Comparison of ENCODE assay signal across 10 cellular contexts in the genomic region with DNA sequence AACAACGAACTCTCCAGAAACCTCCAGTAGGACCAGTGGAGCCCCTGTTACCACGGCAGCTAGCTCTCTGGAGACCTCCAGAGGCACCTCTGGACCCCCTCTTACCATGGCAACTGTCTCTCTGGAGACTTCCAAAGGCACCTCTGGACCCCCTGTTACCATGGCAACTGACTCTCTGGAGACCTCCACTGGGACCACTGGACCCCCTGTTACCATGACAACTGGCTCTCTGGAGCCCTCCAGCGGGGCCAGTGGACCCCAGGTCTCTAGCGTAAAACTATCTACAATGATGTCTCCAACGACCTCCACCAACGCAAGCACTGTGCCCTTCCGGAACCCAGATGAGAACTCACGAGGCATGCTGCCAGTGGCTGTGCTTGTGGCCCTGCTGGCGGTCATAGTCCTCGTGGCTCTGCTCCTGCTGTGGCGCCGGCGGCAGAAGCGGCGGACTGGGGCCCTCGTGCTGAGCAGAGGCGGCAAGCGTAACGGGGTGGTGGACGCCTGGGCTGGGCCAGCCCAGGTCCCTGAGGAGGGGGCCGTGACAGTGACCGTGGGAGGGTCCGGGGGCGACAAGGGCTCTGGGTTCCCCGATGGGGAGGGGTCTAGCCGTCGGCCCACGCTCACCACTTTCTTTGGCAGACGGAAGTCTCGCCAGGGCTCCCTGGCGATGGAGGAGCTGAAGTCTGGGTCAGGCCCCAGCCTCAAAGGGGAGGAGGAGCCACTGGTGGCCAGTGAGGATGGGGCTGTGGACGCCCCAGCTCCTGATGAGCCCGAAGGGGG. TPM values are rescaled to one million over a fixed set of nuclear protein-coding genes. Genes with fewer than 3 reads are reported as not detected.
DNase-seq lines count a peak whose midpoint lies in the region; ATAC-seq and TF ChIP-seq lines count a peak whose summit lies in the region.
"Had no signal": no experiment of that assay in that cellular context is flagged by ENCODE, and none has a peak within 500 bp of the region (broad histone marks: within the 10 kb centered on the region; RNA-seq: fewer than 3 reads in every experiment).

No MANE protein-coding gene starts in this region.

- peak overlapping the region; percentile 94 to 100 (median 97) for H3K27ac Mint-ChIP-seq in CD4-positive, alpha-beta memory T cell
- H3K27ac Mint-ChIP-seq in activated naive CD4-positive, alpha-beta T cell treated with anti-CD3 and anti-CD28 coated beads, Interleukin-2, amount 50 U/mL, for 24 hours: peak overlapping the region; percentile 94
- H3K27ac Mint-ChIP-seq in nephron progenitor cell: peak overlapping the region; percentile 77

- H3K27me3 ChIP-seq in CD4-positive, alpha-beta memory T cell (ENCODE audit: insufficient read depth, low read length): no peaks in the 10 kb centered on the region
- H3K27me3 ChIP-seq in OCI-LY1 (ENCODE audit: insufficient read depth, low read length): no peaks in the 10 kb centered on the region

- peak overlapping the region; percentile 78 to 95 for H3K4me3 ChIP-seq in CD4-positive, alpha-beta memory T cell (ENCODE audit: low read length in 2 of 2)
- H3K4me3 ChIP-seq in OCI-LY1 (ENCODE audit: low read depth, low read length, poor library complexity, severe bottlenecking): peak overlapping the region; percentile 83

- H3F3A ChIP-seq in OCI-LY1 (ENCODE audit: insufficient read depth, low read length): peaks cover 10% of the 10 kb centered on the region; the same call in 1 of the 2 replicates

- peak overlapping the region; percentile 90 for H3K9ac ChIP-seq in OCI-LY1 (ENCODE audit: low read length)

- peaks cover 32% of the 10 kb centered on the region for H3K79me2 ChIP-seq in OCI-LY1 (ENCODE audit: insufficient read depth, low read length)

- no peaks in the 10 kb centered on the region for H3K9me2 ChIP-seq in OCI-LY1 (ENCODE audit: low read depth, low read length)

- peaks cover 35 to 91% (median 55%) of the 10 kb centered on the region in 4 donors for H3K4me1 Mint-ChIP-seq in CD4-positive, alpha-beta memory T cell
- peaks cover 86% of the 10 kb centered on the region for H3K4me1 Mint-ChIP-seq in activated naive CD4-positive, alpha-beta T cell treated with anti-CD3 and anti-CD28 coated beads, Interleukin-2, amount 50 U/mL, for 24 hours
- H3K4me1 Mint-ChIP-seq in nephron progenitor cell: peaks cover 61% of the 10 kb centered on the region

- peaks cover 26 to 44% of the 10 kb centered on the region in 2 donors for H3K36me3 Mint-ChIP-seq in CD4-positive, alpha-beta memory T cell
- peaks cover 1% of the 10 kb centered on the region for H3K36me3 Mint-ChIP-seq in activated naive CD4-positive, alpha-beta T cell treated with anti-CD3 and anti-CD28 coated beads, Interleukin-2, amount 50 U/mL, for 24 hours
- no peaks in the 10 kb centered on the region for H3K36me3 Mint-ChIP-seq in nephron progenitor cell (ENCODE audit: low read depth)

- H2AFZ ChIP-seq in OCI-LY1 (ENCODE audit: low read length): no peak overlapping the region

- intact Hi-C loops in CD4-positive, alpha-beta memory T cell (cut with micrococcal nuclease): loop anchor here (2.0 kb wide), 1 partner anchor 14 kb away; the partner anchor contains the start of gene QPRT
- intact Hi-C loops in posterior cingulate gyrus (cut with DNase I): no loop called here

- peaks cover 0 to 5% (median 0%) of the 10 kb centered on the region in 8 donors for H3K9me3 Mint-ChIP-seq in CD4-positive, alpha-beta memory T cell
- no peaks in the 10 kb centered on the region for H3K9me3 Mint-ChIP-seq in activated naive CD4-positive, alpha-beta T cell treated with anti-CD3 and anti-CD28 coated beads, Interleukin-2, amount 50 U/mL, for 24 hours
- H3K9me3 Mint-ChIP-seq in nephron progenitor cell: no peaks in the 10 kb centered on the region

- peak; percentile 46 to 69 (median 51) for DNase-seq in CD4-positive, alpha-beta memory T cell
- DNase-seq in nephron progenitor cell (no peak), superior temporal gyrus (ENCODE audit: extremely low spot score) (no peak), NCI-H128 (lab: John Stamatoyannopoulos, UW; ENCODE audit: unreplicated experiment) (no peak), posterior cingulate gyrus (no peak)
- DNase-seq: tibial artery had no signal

- H3K27ac ChIP-seq in CD4-positive, alpha-beta memory T cell (ENCODE audit: low read depth, low read length): peak overlapping the region; percentile 82
- H3K27ac ChIP-seq in OCI-LY1 (ENCODE audit: low read depth, low read length, poor library complexity, severe bottlenecking): peak overlapping the region; percentile 93
- H3K27ac ChIP-seq: tibial artery had no signal

- CTCF ChIA-PET in CD4-positive, alpha-beta memory T cell (lab: Charles Lee; ENCODE audit: partially characterized antibody): interaction anchor here (0.9 to 3.3 kb wide), 5 partner anchors 12 to 36 kb away, joined by 3 to 9 read pairs (median 4); no protein-coding TSS in a partner anchor

- no peak for ATAC-seq in HG03280 (IDR thresholded peaks at IDR 0.05; ENCODE audit: unreplicated experiment)

- TF ChIP-seq CTCF in OCI-LY1 (IDR thresholded peaks at IDR 0.05; ENCODE audit: low read length) (peak; percentile 40; the same call in 1 of the 2 replicates), nephron progenitor cell (IDR thresholded peaks at IDR 0.05) (no peak)

- peak overlapping the region; percentile 97 to 99 (median 99) for H3K4me3 Mint-ChIP-seq in CD4-positive, alpha-beta memory T cell
- H3K4me3 Mint-ChIP-seq in activated naive CD4-positive, alpha-beta T cell treated with anti-CD3 and anti-CD28 coated beads, Interleukin-2, amount 50 U/mL, for 24 hours: peak overlapping the region; percentile 96
- H3K4me3 Mint-ChIP-seq in nephron progenitor cell: no peak overlapping the region

- H3K4me2 ChIP-seq in OCI-LY1 (ENCODE audit: low read length): peak overlapping the region; percentile 84

- peaks cover 68% of the 10 kb centered on the region for H3K4me1 ChIP-seq in CD4-positive, alpha-beta memory T cell (ENCODE audit: insufficient read depth, low read length)
- H3K4me1 ChIP-seq in OCI-LY1 (ENCODE audit: insufficient read depth, low read length, severe bottlenecking): peaks cover 55% of the 10 kb centered on the region

- no peaks in the 10 kb centered on the region for H3K9me3 ChIP-seq in CD4-positive, alpha-beta memory T cell (ENCODE audit: control insufficient read depth in 1 of 2, low read length in 2 of 2)
- H3K9me3 ChIP-seq in OCI-LY1 (ENCODE audit: low read length): no peaks in the 10 kb centered on the region
- H3K9me3 ChIP-seq: tibial artery had no signal

- peaks cover 10% of the 10 kb centered on the region for H3K36me3 ChIP-seq in CD4-positive, alpha-beta memory T cell (ENCODE audit: insufficient read depth, low read length)
- peaks cover 10% of the 10 kb centered on the region; the same call in 1 of the 2 replicates for H3K36me3 ChIP-seq in OCI-LY1 (ENCODE audit: insufficient read depth, low read length)
- H3K36me3 ChIP-seq: tibial artery had no signal

- POLR2A ChIA-PET in CD4-positive, alpha-beta memory T cell (lab: Charles Lee; ENCODE audit: partially characterized antibody): interaction anchor here (0.5 to 7.4 kb wide), 16 partner anchors 10 to 713 kb away, joined by 3 to 75 read pairs (median 5); partner anchors contain the start of genes ALDOA, CDIPT, MAZ and PAGR1

- peaks cover 0 to 3% of the 10 kb centered on the region in 2 donors for H3K27me3 Mint-ChIP-seq in CD4-positive, alpha-beta memory T cell
- H3K27me3 Mint-ChIP-seq in activated naive CD4-positive, alpha-beta T cell treated with anti-CD3 and anti-CD28 coated beads, Interleukin-2, amount 50 U/mL, for 24 hours: no peaks in the 10 kb centered on the region
- H3K27me3 Mint-ChIP-seq in nephron progenitor cell (ENCODE audit: low read depth, poor library complexity): peaks cover 3% of the 10 kb centered on the region

- H4K20me1 ChIP-seq in OCI-LY1 (ENCODE audit: insufficient read depth, low read length): no peaks in the 10 kb centered on the region

RNA-seq across cellular contexts. Expression of gene SPN, which starts 1.3 kb away (rescaled TPM):
- total RNA-seq in CD4-positive, alpha-beta memory T cell: 100 to 1,000 TPM; 168 to 175 TPM
- polyA plus RNA-seq in CD4-positive, alpha-beta memory T cell: 100 to 1,000 TPM in 1 of 2 donors, 10 to 100 TPM in 1; 86.3 to 208 TPM
- total RNA-seq: SK-MEL-5 had no signal

RNA-seq across cellular contexts. Expression of gene QPRT, which starts 14.7 kb away (rescaled TPM):
- 1 to 10 TPM in 1 of 2 experiments, under 1 TPM in 1; 0.99 to 1.1 TPM for total RNA-seq in CD4-positive, alpha-beta memory T cell
- polyA plus RNA-seq in CD4-positive, alpha-beta memory T cell: under 1 TPM; 0.53 to 0.69 TPM

Comparison
In these comparisons a context has a peak if more than half of its experiments do, and no peak if none do; other contexts are left out.
1. DNase-seq: peak in CD4-positive, alpha-beta memory T cell (5 of 5); none in nephron progenitor cell (single experiment), superior temporal gyrus (single experiment), NCI-H128 (single experiment) and posterior cingulate gyrus (0 of 10).
2. Peak in every context shown above with its lines, with median percentiles within 50 percentile points of each other: H3K27ac Mint-ChIP-seq.